In the genomic region with DNA sequence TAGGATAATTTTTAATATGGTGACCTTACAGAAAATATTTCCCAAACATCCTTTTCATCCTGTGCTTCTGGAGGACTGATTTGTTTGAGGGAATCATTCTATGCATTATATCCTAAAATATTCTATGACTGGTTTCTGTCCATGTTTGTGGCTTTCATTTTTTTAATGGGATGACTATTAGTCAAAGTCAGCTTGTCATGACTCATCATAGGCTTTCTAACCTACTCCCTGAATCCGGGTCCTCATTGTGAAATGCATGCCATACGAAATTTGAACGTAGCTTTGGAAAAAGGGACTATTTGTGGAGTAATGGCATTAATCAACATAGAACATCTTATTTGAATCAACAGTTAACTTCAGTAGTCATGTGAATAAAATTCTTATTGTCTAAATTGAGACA, we compare ENCODE assay signal across 2 cellular contexts.
TF ChIP-seq lines count a peak whose summit lies in the region.

No MANE protein-coding gene starts in this region.

TF ChIP-seq in HCT116, 20 proteins besides CTCF, POLR2A, EP300 and RAD21:
- TF ChIP-seq, protein P1, sequence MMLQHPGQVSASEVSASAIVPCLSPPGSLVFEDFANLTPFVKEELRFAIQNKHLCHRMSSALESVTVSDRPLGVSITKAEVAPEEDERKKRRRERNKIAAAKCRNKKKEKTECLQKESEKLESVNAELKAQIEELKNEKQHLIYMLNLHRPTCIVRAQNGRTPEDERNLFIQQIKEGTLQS (IDR thresholded peaks at IDR 0.05), result no peak
- TF ChIP-seq SIN3A (IDR thresholded peaks at IDR 0.05; ENCODE audit: low read depth) (no peak), CEBPB (IDR thresholded peaks at IDR 0.05; ENCODE audit: low read depth) (no peak), JUND (IDR thresholded peaks at IDR 0.05) (no peak), EZH2 (IDR thresholded peaks at IDR 0.05) (no peak), SRF (IDR thresholded peaks at IDR 0.05; ENCODE audit: low read depth) (no peak)

TF ChIP-seq in K562, 482 proteins besides CTCF, POLR2A, EP300 and RAD21 (continues in another document):
- TF ChIP-seq JUND (IDR thresholded peaks at IDR 0.05; ENCODE audit: borderline replicate concordance, low read depth, low read length) (peak; percentile 28; the same call in 1 of the 2 replicates), JUND (tag; IDR thresholded peaks at IDR 0.05; ENCODE audit: borderline replicate concordance, low read depth, low read length) (peak; percentile 19; the same call in 1 of the 3 replicates), JUN (IDR thresholded peaks at IDR 0.05; ENCODE audit: borderline replicate concordance, low read depth, low read length) (no peak), JUN (CRISPR knock-in tag; IDR thresholded peaks at IDR 0.05; ENCODE audit: borderline replicate concordance) (no peak), SIN3B (IDR thresholded peaks at IDR 0.05; ENCODE audit: low read depth) (no peak), MEIS2 (IDR thresholded peaks at IDR 0.05; ENCODE audit: partially characterized antibody) (peak; percentile 66), KHSRP (IDR thresholded peaks at IDR 0.05) (no peak), NFATC3 (IDR thresholded peaks at IDR 0.05) (no peak), ZKSCAN3 (CRISPR knock-in tag; IDR thresholded peaks at IDR 0.05) (no peak), BCL6 (CRISPR knock-in tag; IDR thresholded peaks at IDR 0.05) (no peak), BRD4 (IDR thresholded peaks at IDR 0.05) (no peak), PTTG1 (tag; IDR thresholded peaks at IDR 0.05; ENCODE audit: low read depth) (no peak), ZNF707 (CRISPR knock-in tag; conservative IDR thresholded peaks at IDR 0.05) (no peak), YBX1 (IDR thresholded peaks at IDR 0.05) (no peak), FOSL1 (tag; conservative IDR thresholded peaks at IDR 0.05) (peak; percentile 65), CCNT2 (IDR thresholded peaks at IDR 0.05; ENCODE audit: borderline replicate concordance, extremely low read depth, insufficient read length, low read depth, low read length) (no peak), ILK (tag; IDR thresholded peaks at IDR 0.05; ENCODE audit: borderline replicate concordance, low read depth) (no peak), FOXK1 (CRISPR knock-in tag; IDR thresholded peaks at IDR 0.05; ENCODE audit: borderline replicate concordance) (no peak), HMGN3 (IDR thresholded peaks at IDR 0.05; ENCODE audit: borderline replicate concordance, extremely low read depth, insufficient read length, low read depth, low read length) (no peak), TCFL5 (CRISPR knock-in tag; conservative IDR thresholded peaks at IDR 0.05) (no peak)
- TF ChIP-seq, protein P2, sequence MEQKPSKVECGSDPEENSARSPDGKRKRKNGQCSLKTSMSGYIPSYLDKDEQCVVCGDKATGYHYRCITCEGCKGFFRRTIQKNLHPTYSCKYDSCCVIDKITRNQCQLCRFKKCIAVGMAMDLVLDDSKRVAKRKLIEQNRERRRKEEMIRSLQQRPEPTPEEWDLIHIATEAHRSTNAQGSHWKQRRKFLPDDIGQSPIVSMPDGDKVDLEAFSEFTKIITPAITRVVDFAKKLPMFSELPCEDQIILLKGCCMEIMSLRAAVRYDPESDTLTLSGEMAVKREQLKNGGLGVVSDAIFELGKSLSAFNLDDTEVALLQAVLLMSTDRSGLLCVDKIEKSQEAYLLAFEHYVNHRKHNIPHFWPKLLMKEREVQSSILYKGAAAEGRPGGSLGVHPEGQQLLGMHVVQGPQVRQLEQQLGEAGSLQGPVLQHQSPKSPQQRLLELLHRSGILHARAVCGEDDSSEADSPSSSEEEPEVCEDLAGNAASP (IDR thresholded peaks at IDR 0.05), result no peak
- TF ChIP-seq, protein P3, sequence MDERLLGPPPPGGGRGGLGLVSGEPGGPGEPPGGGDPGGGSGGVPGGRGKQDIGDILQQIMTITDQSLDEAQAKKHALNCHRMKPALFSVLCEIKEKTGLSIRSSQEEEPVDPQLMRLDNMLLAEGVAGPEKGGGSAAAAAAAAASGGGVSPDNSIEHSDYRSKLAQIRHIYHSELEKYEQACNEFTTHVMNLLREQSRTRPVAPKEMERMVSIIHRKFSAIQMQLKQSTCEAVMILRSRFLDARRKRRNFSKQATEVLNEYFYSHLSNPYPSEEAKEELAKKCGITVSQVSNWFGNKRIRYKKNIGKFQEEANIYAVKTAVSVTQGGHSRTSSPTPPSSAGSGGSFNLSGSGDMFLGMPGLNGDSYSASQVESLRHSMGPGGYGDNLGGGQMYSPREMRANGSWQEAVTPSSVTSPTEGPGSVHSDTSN (CRISPR knock-in tag; IDR thresholded peaks at IDR 0.05; ENCODE audit: low read depth), result no peak
- TF ChIP-seq, protein P3 (tag; conservative IDR thresholded peaks at IDR 0.05; ENCODE audit: low read depth), result peak; percentile 70
- TF ChIP-seq, protein P4, sequence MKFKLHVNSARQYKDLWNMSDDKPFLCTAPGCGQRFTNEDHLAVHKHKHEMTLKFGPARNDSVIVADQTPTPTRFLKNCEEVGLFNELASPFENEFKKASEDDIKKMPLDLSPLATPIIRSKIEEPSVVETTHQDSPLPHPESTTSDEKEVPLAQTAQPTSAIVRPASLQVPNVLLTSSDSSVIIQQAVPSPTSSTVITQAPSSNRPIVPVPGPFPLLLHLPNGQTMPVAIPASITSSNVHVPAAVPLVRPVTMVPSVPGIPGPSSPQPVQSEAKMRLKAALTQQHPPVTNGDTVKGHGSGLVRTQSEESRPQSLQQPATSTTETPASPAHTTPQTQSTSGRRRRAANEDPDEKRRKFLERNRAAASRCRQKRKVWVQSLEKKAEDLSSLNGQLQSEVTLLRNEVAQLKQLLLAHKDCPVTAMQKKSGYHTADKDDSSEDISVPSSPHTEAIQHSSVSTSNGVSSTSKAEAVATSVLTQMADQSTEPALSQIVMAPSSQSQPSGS (CRISPR knock-in tag; IDR thresholded peaks at IDR 0.05), result no peak
- TF ChIP-seq, protein P5, sequence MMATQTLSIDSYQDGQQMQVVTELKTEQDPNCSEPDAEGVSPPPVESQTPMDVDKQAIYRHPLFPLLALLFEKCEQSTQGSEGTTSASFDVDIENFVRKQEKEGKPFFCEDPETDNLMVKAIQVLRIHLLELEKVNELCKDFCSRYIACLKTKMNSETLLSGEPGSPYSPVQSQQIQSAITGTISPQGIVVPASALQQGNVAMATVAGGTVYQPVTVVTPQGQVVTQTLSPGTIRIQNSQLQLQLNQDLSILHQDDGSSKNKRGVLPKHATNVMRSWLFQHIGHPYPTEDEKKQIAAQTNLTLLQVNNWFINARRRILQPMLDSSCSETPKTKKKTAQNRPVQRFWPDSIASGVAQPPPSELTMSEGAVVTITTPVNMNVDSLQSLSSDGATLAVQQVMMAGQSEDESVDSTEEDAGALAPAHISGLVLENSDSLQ (IDR thresholded peaks at IDR 0.05), result peak; percentile 63
- TF ChIP-seq, protein P6, sequence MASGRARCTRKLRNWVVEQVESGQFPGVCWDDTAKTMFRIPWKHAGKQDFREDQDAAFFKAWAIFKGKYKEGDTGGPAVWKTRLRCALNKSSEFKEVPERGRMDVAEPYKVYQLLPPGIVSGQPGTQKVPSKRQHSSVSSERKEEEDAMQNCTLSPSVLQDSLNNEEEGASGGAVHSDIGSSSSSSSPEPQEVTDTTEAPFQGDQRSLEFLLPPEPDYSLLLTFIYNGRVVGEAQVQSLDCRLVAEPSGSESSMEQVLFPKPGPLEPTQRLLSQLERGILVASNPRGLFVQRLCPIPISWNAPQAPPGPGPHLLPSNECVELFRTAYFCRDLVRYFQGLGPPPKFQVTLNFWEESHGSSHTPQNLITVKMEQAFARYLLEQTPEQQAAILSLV (tag; IDR thresholded peaks at IDR 0.05), result no peak
- TF ChIP-seq, protein P7, sequence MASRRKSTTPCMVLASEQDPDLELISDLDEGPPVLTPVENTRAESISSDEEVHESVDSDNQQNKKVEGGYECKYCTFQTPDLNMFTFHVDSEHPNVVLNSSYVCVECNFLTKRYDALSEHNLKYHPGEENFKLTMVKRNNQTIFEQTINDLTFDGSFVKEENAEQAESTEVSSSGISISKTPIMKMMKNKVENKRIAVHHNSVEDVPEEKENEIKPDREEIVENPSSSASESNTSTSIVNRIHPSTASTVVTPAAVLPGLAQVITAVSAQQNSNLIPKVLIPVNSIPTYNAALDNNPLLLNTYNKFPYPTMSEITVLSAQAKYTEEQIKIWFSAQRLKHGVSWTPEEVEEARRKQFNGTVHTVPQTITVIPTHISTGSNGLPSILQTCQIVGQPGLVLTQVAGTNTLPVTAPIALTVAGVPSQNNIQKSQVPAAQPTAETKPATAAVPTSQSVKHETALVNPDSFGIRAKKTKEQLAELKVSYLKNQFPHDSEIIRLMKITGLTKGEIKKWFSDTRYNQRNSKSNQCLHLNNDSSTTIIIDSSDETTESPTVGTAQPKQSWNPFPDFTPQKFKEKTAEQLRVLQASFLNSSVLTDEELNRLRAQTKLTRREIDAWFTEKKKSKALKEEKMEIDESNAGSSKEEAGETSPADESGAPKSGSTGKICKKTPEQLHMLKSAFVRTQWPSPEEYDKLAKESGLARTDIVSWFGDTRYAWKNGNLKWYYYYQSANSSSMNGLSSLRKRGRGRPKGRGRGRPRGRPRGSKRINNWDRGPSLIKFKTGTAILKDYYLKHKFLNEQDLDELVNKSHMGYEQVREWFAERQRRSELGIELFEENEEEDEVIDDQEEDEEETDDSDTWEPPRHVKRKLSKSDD (conservative IDR thresholded peaks at IDR 0.05; ENCODE audit: low read length), result no peak
- TF ChIP-seq, protein P8, sequence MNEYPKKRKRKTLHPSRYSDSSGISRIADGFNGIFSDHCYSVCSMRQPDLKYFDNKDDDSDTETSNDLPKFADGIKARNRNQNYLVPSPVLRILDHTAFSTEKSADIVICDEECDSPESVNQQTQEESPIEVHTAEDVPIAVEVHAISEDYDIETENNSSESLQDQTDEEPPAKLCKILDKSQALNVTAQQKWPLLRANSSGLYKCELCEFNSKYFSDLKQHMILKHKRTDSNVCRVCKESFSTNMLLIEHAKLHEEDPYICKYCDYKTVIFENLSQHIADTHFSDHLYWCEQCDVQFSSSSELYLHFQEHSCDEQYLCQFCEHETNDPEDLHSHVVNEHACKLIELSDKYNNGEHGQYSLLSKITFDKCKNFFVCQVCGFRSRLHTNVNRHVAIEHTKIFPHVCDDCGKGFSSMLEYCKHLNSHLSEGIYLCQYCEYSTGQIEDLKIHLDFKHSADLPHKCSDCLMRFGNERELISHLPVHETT (CRISPR knock-in tag; conservative IDR thresholded peaks at IDR 0.05 in 1 of 2, IDR thresholded peaks at IDR 0.05 in 1 of 2), result no peak
- TF ChIP-seq, protein P9, sequence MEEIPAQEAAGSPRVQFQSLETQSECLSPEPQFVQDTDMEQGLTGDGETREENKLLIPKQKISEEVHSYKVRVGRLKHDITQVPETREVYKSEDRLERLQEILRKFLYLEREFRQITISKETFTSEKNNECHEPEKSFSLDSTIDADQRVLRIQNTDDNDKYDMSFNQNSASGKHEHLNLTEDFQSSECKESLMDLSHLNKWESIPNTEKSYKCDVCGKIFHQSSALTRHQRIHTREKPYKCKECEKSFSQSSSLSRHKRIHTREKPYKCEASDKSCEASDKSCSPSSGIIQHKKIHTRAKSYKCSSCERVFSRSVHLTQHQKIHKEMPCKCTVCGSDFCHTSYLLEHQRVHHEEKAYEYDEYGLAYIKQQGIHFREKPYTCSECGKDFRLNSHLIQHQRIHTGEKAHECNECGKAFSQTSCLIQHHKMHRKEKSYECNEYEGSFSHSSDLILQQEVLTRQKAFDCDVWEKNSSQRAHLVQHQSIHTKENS (CRISPR knock-in tag; IDR thresholded peaks at IDR 0.05), result no peak
- TF ChIP-seq, protein P10, sequence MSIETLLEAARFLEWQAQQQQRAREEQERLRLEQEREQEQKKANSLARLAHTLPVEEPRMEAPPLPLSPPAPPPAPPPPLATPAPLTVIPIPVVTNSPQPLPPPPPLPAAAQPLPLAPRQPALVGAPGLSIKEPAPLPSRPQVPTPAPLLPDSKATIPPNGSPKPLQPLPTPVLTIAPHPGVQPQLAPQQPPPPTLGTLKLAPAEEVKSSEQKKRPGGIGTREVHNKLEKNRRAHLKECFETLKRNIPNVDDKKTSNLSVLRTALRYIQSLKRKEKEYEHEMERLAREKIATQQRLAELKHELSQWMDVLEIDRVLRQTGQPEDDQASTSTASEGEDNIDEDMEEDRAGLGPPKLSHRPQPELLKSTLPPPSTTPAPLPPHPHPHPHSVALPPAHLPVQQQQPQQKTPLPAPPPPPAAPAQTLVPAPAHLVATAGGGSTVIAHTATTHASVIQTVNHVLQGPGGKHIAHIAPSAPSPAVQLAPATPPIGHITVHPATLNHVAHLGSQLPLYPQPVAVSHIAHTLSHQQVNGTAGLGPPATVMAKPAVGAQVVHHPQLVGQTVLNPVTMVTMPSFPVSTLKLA (conservative IDR thresholded peaks at IDR 0.05), result no peak
- TF ChIP-seq, protein P11, sequence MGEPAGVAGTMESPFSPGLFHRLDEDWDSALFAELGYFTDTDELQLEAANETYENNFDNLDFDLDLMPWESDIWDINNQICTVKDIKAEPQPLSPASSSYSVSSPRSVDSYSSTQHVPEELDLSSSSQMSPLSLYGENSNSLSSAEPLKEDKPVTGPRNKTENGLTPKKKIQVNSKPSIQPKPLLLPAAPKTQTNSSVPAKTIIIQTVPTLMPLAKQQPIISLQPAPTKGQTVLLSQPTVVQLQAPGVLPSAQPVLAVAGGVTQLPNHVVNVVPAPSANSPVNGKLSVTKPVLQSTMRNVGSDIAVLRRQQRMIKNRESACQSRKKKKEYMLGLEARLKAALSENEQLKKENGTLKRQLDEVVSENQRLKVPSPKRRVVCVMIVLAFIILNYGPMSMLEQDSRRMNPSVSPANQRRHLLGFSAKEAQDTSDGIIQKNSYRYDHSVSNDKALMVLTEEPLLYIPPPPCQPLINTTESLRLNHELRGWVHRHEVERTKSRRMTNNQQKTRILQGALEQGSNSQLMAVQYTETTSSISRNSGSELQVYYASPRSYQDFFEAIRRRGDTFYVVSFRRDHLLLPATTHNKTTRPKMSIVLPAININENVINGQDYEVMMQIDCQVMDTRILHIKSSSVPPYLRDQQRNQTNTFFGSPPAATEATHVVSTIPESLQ (CRISPR knock-in tag; IDR thresholded peaks at IDR 0.05), result no peak
- TF ChIP-seq, protein P12, sequence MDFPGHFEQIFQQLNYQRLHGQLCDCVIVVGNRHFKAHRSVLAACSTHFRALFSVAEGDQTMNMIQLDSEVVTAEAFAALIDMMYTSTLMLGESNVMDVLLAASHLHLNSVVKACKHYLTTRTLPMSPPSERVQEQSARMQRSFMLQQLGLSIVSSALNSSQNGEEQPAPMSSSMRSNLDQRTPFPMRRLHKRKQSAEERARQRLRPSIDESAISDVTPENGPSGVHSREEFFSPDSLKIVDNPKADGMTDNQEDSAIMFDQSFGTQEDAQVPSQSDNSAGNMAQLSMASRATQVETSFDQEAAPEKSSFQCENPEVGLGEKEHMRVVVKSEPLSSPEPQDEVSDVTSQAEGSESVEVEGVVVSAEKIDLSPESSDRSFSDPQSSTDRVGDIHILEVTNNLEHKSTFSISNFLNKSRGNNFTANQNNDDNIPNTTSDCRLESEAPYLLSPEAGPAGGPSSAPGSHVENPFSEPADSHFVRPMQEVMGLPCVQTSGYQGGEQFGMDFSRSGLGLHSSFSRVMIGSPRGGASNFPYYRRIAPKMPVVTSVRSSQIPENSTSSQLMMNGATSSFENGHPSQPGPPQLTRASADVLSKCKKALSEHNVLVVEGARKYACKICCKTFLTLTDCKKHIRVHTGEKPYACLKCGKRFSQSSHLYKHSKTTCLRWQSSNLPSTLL (IDR thresholded peaks at IDR 0.05), result no peak
